In the genomic region with DNA sequence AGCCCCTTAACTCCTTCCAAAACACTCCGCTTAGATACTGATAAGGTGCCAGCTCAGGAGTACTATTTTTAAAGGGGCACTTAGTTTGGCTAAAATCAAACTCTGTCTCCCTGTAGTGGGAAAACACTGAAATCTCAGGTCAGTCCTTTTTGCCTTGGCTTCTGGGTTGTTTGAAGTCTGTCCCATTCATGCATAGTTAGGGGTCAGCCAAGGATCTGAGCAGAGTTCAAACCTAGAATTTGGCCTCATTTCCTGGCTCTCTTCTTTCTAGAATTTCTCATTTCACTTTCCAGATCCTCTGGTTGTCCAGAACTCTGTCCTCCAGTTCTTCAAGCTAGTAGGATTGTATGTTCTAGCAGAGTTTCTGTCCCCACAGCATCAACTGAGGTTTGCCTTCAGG, we compare ENCODE assay signal across 24 cellular contexts. TPM values are rescaled to one million over a fixed set of nuclear protein-coding genes. Genes with fewer than 3 reads are reported as not detected.
"Had no signal": no experiment of that assay in that cellular context is flagged by ENCODE, and none has a peak within 500 bp of the region (broad histone marks: within the 10 kb centered on the region; RNA-seq: fewer than 3 reads in every experiment).

No MANE protein-coding gene starts in this region.

- H3K9me3 ChIP-seq: colonic mucosa, esophagus squamous epithelium, gastrocnemius medialis, lower lobe of right lung had no signal

- H3K27me3 ChIP-seq: colonic mucosa, esophagus squamous epithelium, gastrocnemius medialis had no signal

- H3K4me1 ChIP-seq: colonic mucosa, esophagus squamous epithelium, gastrocnemius medialis, heart right ventricle, left ventricle myocardium inferior, lower lobe of right lung had no signal

- H3K36me3 ChIP-seq: colonic mucosa, esophagus squamous epithelium, gastrocnemius medialis, heart right ventricle, left ventricle myocardium inferior, lower lobe of right lung had no signal

- H3K27ac ChIP-seq: colonic mucosa, epithelial cell of prostate, esophagus squamous epithelium, gastrocnemius medialis, heart right ventricle, left ventricle myocardium inferior, lower lobe of right lung had no signal

- H3K4me3 ChIP-seq: colonic mucosa, esophagus squamous epithelium, gastrocnemius medialis, heart right ventricle, left ventricle myocardium inferior, lower lobe of right lung had no signal

- H3K4me3 Mint-ChIP-seq: dendritic cell treated with granulocyte-macrophage colony-stimulating factor and Interleukin-4, amounts not matched to agents 40 ng/mL and 50 ng/mL, for 4 days; effector memory CD8-positive, alpha-beta T cell; endodermal cell; memory B cell had no signal

- H3K4me1 Mint-ChIP-seq: memory B cell had no signal

- ATAC-seq: effector memory CD8-positive, alpha-beta T cell; esophagus mucosa; gastrocnemius medialis; left cardiac atrium; lower lobe of right lung had no signal

- DNase-seq: colonic mucosa; cortex of kidney; effector CD8-positive, alpha-beta T cell; effector memory CD8-positive, alpha-beta T cell; erythroblast; esophagus squamous epithelium; foreskin fibroblast; foreskin melanocyte; gastrocnemius medialis; glutamatergic neuron; heart right ventricle; hippocampal formation; left cardiac atrium; left ventricle myocardium inferior; lower lobe of right lung; mammary epithelial cell; mesendoderm; midbrain had no signal

- H3K27ac Mint-ChIP-seq: dendritic cell treated with granulocyte-macrophage colony-stimulating factor and Interleukin-4, amounts not matched to agents 40 ng/mL and 50 ng/mL, for 4 days; effector memory CD8-positive, alpha-beta T cell; endodermal cell; memory B cell had no signal

- H3K9me3 Mint-ChIP-seq: dendritic cell treated with granulocyte-macrophage colony-stimulating factor and Interleukin-4, amounts not matched to agents 40 ng/mL and 50 ng/mL, for 4 days; effector memory CD8-positive, alpha-beta T cell had no signal

RNA-seq across cellular contexts. Expression of gene NAT8L, which starts 31.5 kb away (rescaled TPM):
- total RNA-seq: glomerular endothelial cell had no signal
